ENCODE assay signal across 1 cellular context in the genomic region with DNA sequence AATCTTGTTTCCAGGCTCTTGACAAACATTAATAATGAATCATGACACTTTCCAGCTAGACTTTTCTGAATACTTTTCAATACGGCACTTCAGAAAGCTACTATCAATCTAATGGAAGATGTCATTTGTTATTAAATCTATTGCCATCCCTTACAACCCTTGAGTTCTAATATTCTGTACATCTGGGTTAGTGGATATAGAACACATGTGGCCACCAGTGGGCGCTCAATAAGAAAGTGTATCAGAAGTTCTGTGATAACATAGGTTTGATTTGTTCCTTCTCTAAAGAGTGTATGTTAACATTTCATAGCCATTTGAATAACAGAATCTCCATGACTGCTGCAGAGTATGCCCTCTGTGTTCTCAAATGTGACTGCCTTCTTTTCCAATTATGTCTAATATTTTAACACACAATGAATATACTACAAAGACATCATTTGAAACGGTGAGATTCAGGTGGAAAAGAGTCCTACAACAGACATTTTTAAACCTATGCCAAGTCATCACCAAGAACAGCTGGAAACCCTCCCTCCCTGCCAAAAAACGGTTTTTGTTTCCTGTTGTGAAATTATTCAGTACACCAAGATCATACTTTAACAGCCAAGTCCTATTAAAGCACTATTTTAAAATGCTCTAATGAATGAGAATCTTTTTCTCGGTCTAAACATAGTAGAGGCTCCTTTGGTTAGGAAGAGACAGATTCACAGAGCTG.
TF ChIP-seq lines count a peak whose summit lies in the region.

No MANE protein-coding gene starts in this region.

TF ChIP-seq in SK-N-SH treated with all-trans-retinoic acid at 6 μM for 48 hours, 23 proteins besides CTCF, POLR2A, EP300 and RAD21 (continued from another document):
- TF ChIP-seq, protein P1, sequence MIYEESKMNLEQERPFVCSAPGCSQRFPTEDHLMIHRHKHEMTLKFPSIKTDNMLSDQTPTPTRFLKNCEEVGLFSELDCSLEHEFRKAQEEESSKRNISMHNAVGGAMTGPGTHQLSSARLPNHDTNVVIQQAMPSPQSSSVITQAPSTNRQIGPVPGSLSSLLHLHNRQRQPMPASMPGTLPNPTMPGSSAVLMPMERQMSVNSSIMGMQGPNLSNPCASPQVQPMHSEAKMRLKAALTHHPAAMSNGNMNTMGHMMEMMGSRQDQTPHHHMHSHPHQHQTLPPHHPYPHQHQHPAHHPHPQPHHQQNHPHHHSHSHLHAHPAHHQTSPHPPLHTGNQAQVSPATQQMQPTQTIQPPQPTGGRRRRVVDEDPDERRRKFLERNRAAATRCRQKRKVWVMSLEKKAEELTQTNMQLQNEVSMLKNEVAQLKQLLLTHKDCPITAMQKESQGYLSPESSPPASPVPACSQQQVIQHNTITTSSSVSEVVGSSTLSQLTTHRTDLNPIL (CRISPR knock-in tag; IDR thresholded peaks at IDR 0.05; ENCODE audit: low read depth): no peak
- no peak for TF ChIP-seq GLIS3 (CRISPR knock-in tag; IDR thresholded peaks at IDR 0.05)
- TF ChIP-seq, protein P2, sequence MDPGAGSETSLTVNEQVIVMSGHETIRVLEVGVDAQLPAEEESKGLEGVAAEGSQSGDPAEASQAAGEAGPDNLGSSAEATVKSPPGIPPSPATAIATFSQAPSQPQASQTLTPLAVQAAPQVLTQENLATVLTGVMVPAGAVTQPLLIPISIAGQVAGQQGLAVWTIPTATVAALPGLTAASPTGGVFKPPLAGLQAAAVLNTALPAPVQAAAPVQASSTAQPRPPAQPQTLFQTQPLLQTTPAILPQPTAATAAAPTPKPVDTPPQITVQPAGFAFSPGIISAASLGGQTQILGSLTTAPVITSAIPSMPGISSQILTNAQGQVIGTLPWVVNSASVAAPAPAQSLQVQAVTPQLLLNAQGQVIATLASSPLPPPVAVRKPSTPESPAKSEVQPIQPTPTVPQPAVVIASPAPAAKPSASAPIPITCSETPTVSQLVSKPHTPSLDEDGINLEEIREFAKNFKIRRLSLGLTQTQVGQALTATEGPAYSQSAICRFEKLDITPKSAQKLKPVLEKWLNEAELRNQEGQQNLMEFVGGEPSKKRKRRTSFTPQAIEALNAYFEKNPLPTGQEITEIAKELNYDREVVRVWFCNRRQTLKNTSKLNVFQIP (CRISPR knock-in tag; IDR thresholded peaks at IDR 0.05; ENCODE audit: borderline replicate concordance, low read depth): no peak
- TF ChIP-seq ZC3H10 (CRISPR knock-in tag; IDR thresholded peaks at IDR 0.05): no peak
- TF ChIP-seq, protein P3, sequence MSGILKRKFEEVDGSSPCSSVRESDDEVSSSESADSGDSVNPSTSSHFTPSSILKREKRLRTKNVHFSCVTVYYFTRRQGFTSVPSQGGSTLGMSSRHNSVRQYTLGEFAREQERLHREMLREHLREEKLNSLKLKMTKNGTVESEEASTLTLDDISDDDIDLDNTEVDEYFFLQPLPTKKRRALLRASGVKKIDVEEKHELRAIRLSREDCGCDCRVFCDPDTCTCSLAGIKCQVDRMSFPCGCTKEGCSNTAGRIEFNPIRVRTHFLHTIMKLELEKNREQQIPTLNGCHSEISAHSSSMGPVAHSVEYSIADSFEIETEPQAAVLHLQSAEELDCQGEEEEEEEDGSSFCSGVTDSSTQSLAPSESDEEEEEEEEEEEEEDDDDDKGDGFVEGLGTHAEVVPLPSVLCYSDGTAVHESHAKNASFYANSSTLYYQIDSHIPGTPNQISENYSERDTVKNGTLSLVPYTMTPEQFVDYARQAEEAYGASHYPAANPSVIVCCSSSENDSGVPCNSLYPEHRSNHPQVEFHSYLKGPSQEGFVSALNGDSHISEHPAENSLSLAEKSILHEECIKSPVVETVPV (CRISPR knock-in tag; IDR thresholded peaks at IDR 0.05): no peak
- TF ChIP-seq ESRRG (CRISPR knock-in tag; IDR thresholded peaks at IDR 0.05): no peak
- TF ChIP-seq ZNF8 (CRISPR knock-in tag; IDR thresholded peaks at IDR 0.05): no peak
- no peak for TF ChIP-seq SNAI2 (CRISPR knock-in tag; IDR thresholded peaks at IDR 0.05)
- TF ChIP-seq ARNTL (CRISPR knock-in tag; IDR thresholded peaks at IDR 0.05; ENCODE audit: borderline replicate concordance, low read depth): no peak
